Comparison of ENCODE assay signal across 1 cellular context in the genomic region with DNA sequence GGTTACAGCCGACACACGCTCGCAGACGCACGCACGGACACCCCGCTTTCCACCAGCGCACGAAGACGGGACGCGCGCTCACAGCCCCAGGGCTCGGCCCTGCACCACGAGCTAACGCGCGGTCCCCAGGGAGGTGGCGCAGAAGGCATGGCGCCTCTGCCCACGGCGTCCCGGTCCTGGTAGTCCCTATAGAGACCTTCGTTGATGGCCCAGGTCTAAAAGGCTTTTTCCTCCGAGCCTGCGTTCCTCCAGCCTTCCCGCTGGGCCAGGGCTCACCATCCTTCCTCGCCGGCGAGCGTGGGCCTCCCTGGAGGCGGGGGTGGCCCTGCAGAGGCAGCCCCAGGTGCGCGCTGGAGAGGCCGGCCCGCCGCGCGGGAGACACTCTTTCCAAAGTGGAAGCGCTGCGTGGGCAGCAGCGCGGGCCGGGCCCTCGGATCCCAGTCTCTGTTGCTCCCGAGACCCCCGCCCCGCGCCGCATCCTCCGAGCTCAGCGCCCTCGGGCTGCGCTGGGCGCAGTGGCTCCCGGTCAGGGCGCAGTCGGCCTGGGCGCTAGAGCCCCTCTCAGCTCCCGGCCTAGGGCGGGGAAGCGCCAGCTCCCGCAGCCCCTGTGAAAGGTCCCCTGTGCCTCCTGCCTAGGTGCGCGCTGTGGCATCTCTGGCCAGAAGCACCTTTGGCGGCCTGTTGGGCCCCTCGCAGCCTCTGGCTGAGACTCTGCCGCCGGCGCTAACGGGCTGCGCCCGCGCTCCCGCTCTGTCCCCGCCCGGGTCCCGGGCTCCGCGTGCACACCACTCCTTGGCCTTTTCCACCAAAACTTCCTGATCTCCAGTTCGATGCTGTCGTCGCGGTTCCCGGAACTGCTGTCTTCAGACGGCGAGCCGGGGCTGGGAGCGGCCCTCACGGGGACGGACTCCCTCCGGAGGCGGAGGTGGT.
TF ChIP-seq lines count a peak whose summit lies in the region.

No MANE protein-coding gene starts in this region.

TF ChIP-seq in GM12878, 131 proteins besides CTCF, POLR2A, EP300 and RAD21 (continued from another document):
- TF ChIP-seq, protein P1, sequence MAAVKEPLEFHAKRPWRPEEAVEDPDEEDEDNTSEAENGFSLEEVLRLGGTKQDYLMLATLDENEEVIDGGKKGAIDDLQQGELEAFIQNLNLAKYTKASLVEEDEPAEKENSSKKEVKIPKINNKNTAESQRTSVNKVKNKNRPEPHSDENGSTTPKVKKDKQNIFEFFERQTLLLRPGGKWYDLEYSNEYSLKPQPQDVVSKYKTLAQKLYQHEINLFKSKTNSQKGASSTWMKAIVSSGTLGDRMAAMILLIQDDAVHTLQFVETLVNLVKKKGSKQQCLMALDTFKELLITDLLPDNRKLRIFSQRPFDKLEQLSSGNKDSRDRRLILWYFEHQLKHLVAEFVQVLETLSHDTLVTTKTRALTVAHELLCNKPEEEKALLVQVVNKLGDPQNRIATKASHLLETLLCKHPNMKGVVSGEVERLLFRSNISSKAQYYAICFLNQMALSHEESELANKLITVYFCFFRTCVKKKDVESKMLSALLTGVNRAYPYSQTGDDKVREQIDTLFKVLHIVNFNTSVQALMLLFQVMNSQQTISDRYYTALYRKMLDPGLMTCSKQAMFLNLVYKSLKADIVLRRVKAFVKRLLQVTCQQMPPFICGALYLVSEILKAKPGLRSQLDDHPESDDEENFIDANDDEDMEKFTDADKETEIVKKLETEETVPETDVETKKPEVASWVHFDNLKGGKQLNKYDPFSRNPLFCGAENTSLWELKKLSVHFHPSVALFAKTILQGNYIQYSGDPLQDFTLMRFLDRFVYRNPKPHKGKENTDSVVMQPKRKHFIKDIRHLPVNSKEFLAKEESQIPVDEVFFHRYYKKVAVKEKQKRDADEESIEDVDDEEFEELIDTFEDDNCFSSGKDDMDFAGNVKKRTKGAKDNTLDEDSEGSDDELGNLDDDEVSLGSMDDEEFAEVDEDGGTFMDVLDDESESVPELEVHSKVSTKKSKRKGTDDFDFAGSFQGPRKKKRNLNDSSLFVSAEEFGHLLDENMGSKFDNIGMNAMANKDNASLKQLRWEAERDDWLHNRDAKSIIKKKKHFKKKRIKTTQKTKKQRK (IDR thresholded peaks at IDR 0.05; ENCODE audit: low read depth, low read length) = no peak
- TF ChIP-seq BACH1 (IDR thresholded peaks at IDR 0.05; ENCODE audit: borderline replicate concordance) (no peak), ZZZ3 (IDR thresholded peaks at IDR 0.05; ENCODE audit: control insufficient read depth, insufficient read length, low read depth) (no peak), SMARCA5 (IDR thresholded peaks at IDR 0.05) (no peak), ZNF384 (IDR thresholded peaks at IDR 0.05; ENCODE audit: borderline replicate concordance, low read depth, low read length) (no peak)
